14 cellular contexts compared by ENCODE assay signal in the genomic region with DNA sequence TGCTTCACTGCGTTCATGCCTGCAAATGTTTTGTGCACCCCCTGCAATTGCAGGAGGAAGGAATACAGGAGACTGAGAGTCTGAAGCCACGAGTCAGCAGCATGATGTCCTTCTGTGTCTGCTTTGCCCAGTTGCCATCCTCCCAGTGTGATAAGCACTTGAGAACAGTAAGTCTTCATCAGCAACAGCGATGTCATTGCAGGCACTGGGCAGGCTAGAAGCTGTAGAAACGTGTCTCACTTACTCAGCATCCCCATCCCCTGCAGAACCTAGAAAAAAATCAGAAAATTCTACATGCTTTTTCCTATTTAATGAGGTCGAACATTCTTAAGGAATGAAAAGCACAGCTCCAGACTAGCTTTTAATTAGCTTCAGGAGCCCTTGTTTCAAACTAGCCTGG.
A peak's percentile ranks its signal among the peaks of the same experiment; 100 is the strongest.
DNase-seq lines count a peak whose midpoint lies in the region; ATAC-seq, FAIRE-seq and TF ChIP-seq lines count a peak whose summit lies in the region.
"Had no signal": no experiment of that assay in that cellular context is flagged by ENCODE, and none has a peak within 500 bp of the region (broad histone marks: within the 10 kb centered on the region; RNA-seq: fewer than 3 reads in every experiment).

No MANE protein-coding gene starts in this region.

- H3K9me3 ChIP-seq in right atrium auricular region = no peaks in the 10 kb centered on the region
- H3K9me3 ChIP-seq in H1 (ENCODE audit: insufficient read depth in 2 of 2, low read depth in 1 of 2, low read length in 1 of 2) = no peaks in the 10 kb centered on the region

- H2AFZ ChIP-seq in H1 (ENCODE audit: low read length) = 0 out of 2 replicates have a peak overlapping the region, but pooled peaks have one; percentile 24

- H2BK12ac ChIP-seq in H1 (ENCODE audit: low read depth, low read length) = peak overlapping the region; percentile 82; the same call in 1 of the 2 replicates

- H3K9me3 Mint-ChIP-seq in activated naive CD8-positive, alpha-beta T cell treated with anti-CD3 and anti-CD28 coated beads for 36 hours = peaks cover 2% of the 10 kb centered on the region

- no peaks in the 10 kb centered on the region for H3K36me3 ChIP-seq in right atrium auricular region
- H3K36me3 ChIP-seq in H1 (ENCODE audit: control insufficient read depth in 2 of 4, insufficient read depth in 4 of 4, low read length in 3 of 4) = no peaks in the 10 kb centered on the region

- H3K4me1 Mint-ChIP-seq in activated naive CD8-positive, alpha-beta T cell treated with anti-CD3 and anti-CD28 coated beads for 36 hours = peaks cover 71% of the 10 kb centered on the region

- POLR2A ChIA-PET in H1 (lab: Charles Lee; ENCODE audit: partially characterized antibody) = no interaction called here

- H3K4ac ChIP-seq in H1 (replicated peaks; ENCODE audit: insufficient read length, low read depth, low read length) = no peak overlapping the region

- no peak overlapping the region for H4K8ac ChIP-seq in H1 (ENCODE audit: extremely low read depth, insufficient read depth, low read length)

- no peak overlapping the region for H3K18ac ChIP-seq in H1 (ENCODE audit: extremely low read depth, low read length)

- DNase-seq in left ventricle myocardium superior = no peak
- DNase-seq in right atrium auricular region (ENCODE audit: low spot score) = no peak
- DNase-seq in LHCN-M2 (ENCODE audit: low read depth) = peak; percentile 47
- no peak for DNase-seq in H1 (ENCODE audit: low read depth in 1 of 2, low spot score in 2 of 2)
- no peak for DNase-seq in activated naive CD8-positive, alpha-beta T cell treated with anti-CD3 and anti-CD28 coated beads for 36 hours
- no peak for DNase-seq in KG1 (lab: John Stamatoyannopoulos, UW)
- DNase-seq in effector CD8-positive, alpha-beta T cell (lab: John Stamatoyannopoulos, UW) = no peak
- DNase-seq: activated CD8-positive, alpha-beta memory T cell treated with anti-CD3 and anti-CD28 coated beads, Interleukin-2, amount 50 U/mL, for 48 hours; AML-193; cortex of kidney; NCI-H1930; NCI-H524 had no signal

- CTCF ChIA-PET in H1 (lab: Charles Lee; ENCODE audit: partially characterized antibody) = interaction anchor here (0.6 to 1.7 kb wide), 3 partner anchors 250 to 402 kb away, joined by 3 read pairs; a partner anchor contains a TSS

- H3K4me1 ChIP-seq in right atrium auricular region = no peaks in the 10 kb centered on the region
- peaks cover 0 to 6% (median 1%) of the 10 kb centered on the region in 4 experiments; a peak in 3 of 7 replicates for H3K4me1 ChIP-seq in H1 (replicated peaks in 1 of 4; ENCODE audit: control insufficient read depth in 3 of 4, insufficient read depth in 4 of 4, low read length in 3 of 4)

- H3K27ac Mint-ChIP-seq in activated naive CD8-positive, alpha-beta T cell treated with anti-CD3 and anti-CD28 coated beads for 36 hours = no peak overlapping the region

- H3K4me3 Mint-ChIP-seq in activated naive CD8-positive, alpha-beta T cell treated with anti-CD3 and anti-CD28 coated beads for 36 hours = no peak overlapping the region

- peak; percentile 40 for ATAC-seq in left ventricle myocardium superior
- no peak for ATAC-seq in GM18519 (IDR thresholded peaks at IDR 0.05; ENCODE audit: low FRiP score, unreplicated experiment)
- ATAC-seq: activated CD4-positive, CD25-positive, alpha-beta regulatory T cell treated with anti-CD3 and anti-CD28 coated beads, Interleukin-2, amount 50 U/mL, for 24 hours had no signal

- H3K27me3 ChIP-seq in right atrium auricular region = no peaks in the 10 kb centered on the region
- no peaks in the 10 kb centered on the region; a peak in 1 of 7 replicates for H3K27me3 ChIP-seq in H1 (replicated peaks in 1 of 4; ENCODE audit: control insufficient read depth in 3 of 4, extremely low read depth in 1 of 4, insufficient read depth in 3 of 4, low read length in 3 of 4)

- no peak overlapping the region for H3K9ac ChIP-seq in H1 (replicated peaks in 1 of 4; ENCODE audit: extremely low read depth in 1 of 4, low read depth in 3 of 4, low read length in 3 of 4)

- peaks cover 4% of the 10 kb centered on the region for H3K36me3 Mint-ChIP-seq in activated naive CD8-positive, alpha-beta T cell treated with anti-CD3 and anti-CD28 coated beads for 36 hours

- TF ChIP-seq CTCF in right atrium auricular region (IDR thresholded peaks at IDR 0.05) = no peak
- no peak for TF ChIP-seq CTCF in H1 (IDR thresholded peaks at IDR 0.05; ENCODE audit: control extremely low read depth in 1 of 3, insufficient read depth in 1 of 3, low read depth in 1 of 3, low read length in 3 of 3)

- no peaks in the 10 kb centered on the region for H3K27me3 Mint-ChIP-seq in activated naive CD8-positive, alpha-beta T cell treated with anti-CD3 and anti-CD28 coated beads for 36 hours

- peak overlapping the region; percentile 51 for H2BK120ac ChIP-seq in H1 (replicated peaks; ENCODE audit: low read depth, low read length)

- intact Hi-C loops in left ventricle myocardium superior (cut with micrococcal nuclease) = no loop called here

- H3K27ac ChIP-seq in right atrium auricular region (no peak overlapping the region), H1 (ENCODE audit: low read depth, low read length) (no peak overlapping the region)

- H3K79me2 ChIP-seq in H1 (ENCODE audit: control insufficient read depth in 1 of 2, insufficient read depth in 2 of 2, low read length in 2 of 2) = no peaks in the 10 kb centered on the region

- no peak overlapping the region for H2BK20ac ChIP-seq in H1 (ENCODE audit: low read length)

- H4K20me1 ChIP-seq in H1 (replicated peaks in 1 of 2; ENCODE audit: control insufficient read depth in 1 of 2, insufficient read depth in 2 of 2, low read length in 2 of 2) = no peaks in the 10 kb centered on the region

- no peak overlapping the region for H2BK5ac ChIP-seq in H1 (ENCODE audit: low read depth, low read length)

- H3K4me2 ChIP-seq in H1 (ENCODE audit: insufficient read depth in 1 of 2, low read depth in 2 of 2, low read length in 2 of 2) = no peak overlapping the region

- H3K4me3 ChIP-seq in right atrium auricular region (no peak overlapping the region), H1 (ENCODE audit: extremely low read depth in 1 of 4, insufficient read depth in 2 of 4, low read depth in 3 of 4, low read length in 4 of 4) (no peak overlapping the region)

- no peak for FAIRE-seq in H1 (lab: Jason Lieb, UNC)

- 0 out of 2 replicates have a peak overlapping the region, but pooled peaks have one; percentile 67 for H2BK15ac ChIP-seq in H1 (ENCODE audit: low read length)

- TF ChIP-seq RAD21 in H1 (IDR thresholded peaks at IDR 0.05 in 1 of 2, conservative IDR thresholded peaks at IDR 0.05 in 1 of 2; ENCODE audit: low read depth in 2 of 2, low read length in 2 of 2) = no peak

- TF ChIP-seq EP300 in H1 (IDR thresholded peaks at IDR 0.05; ENCODE audit: borderline replicate concordance in 1 of 2, low read depth in 2 of 2, low read length in 2 of 2) = no peak

- H2AK5ac ChIP-seq in H1 (ENCODE audit: low read depth, low read length) = no peak overlapping the region

- no peaks in the 10 kb centered on the region for H3K23me2 ChIP-seq in H1 (ENCODE audit: low read depth, low read length)

- WGBS in H1 (ENCODE audit: extremely low coverage in 1 of 2, insufficient coverage in 1 of 2, insufficient read length in 1 of 2, insufficient replicate concordance in 2 of 2, low coverage in 1 of 2, low lambda C conversion rate in 2 of 2, missing lambda C conversion rate in 1 of 2), 2 experiments = 85% methylated on average over 5 of the region's 5 CpGs; no CpG with 5 or more reads in 1 of the 2 experiments

- H3K79me1 ChIP-seq in H1 (ENCODE audit: low read depth, low read length) = no peaks in the 10 kb centered on the region

- no peak for TF ChIP-seq POLR2A in H1 (IDR thresholded peaks at IDR 0.05; ENCODE audit: control extremely low read depth in 1 of 2, low read depth in 2 of 2, low read length in 2 of 2)

- no peak overlapping the region for H3K56ac ChIP-seq in H1 (replicated peaks; ENCODE audit: insufficient read length, low read depth, low read length)

- no peak overlapping the region for H4K5ac ChIP-seq in H1 (ENCODE audit: insufficient read length, low read depth, low read length)

- no peak overlapping the region for H3K14ac ChIP-seq in H1 (ENCODE audit: insufficient read length)

- H4K91ac ChIP-seq in H1 (replicated peaks; ENCODE audit: insufficient read length, low read length) = peak overlapping the region; percentile 61

- H3K23ac ChIP-seq in H1 (ENCODE audit: insufficient read length) = no peak overlapping the region

TF ChIP-seq in H1, 55 proteins besides CTCF, POLR2A, EP300 and RAD21:
- TF ChIP-seq CHD1 (IDR thresholded peaks at IDR 0.05; ENCODE audit: low read depth, low read length) (no peak), KDM4A (IDR thresholded peaks at IDR 0.05; ENCODE audit: low read depth, low read length, severe bottlenecking) (no peak), RFX5 (IDR thresholded peaks at IDR 0.05; ENCODE audit: borderline replicate concordance, low read depth, low read length) (no peak), RXRA (IDR thresholded peaks at IDR 0.05; ENCODE audit: insufficient read depth, low read depth, low read length) (no peak), MAFK (IDR thresholded peaks at IDR 0.05; ENCODE audit: low read depth, low read length) (no peak), RBBP5 (IDR thresholded peaks at IDR 0.05; ENCODE audit: borderline replicate concordance, low read depth, low read length) (no peak), ZNF274 (IDR thresholded peaks at IDR 0.05; ENCODE audit: borderline replicate concordance, extremely low read depth, low read length) (no peak), GTF2F1 (IDR thresholded peaks at IDR 0.05; ENCODE audit: borderline replicate concordance, low read depth, low read length) (no peak), SP2 (IDR thresholded peaks at IDR 0.05; ENCODE audit: low read length) (no peak)
- TF ChIP-seq, protein P1, sequence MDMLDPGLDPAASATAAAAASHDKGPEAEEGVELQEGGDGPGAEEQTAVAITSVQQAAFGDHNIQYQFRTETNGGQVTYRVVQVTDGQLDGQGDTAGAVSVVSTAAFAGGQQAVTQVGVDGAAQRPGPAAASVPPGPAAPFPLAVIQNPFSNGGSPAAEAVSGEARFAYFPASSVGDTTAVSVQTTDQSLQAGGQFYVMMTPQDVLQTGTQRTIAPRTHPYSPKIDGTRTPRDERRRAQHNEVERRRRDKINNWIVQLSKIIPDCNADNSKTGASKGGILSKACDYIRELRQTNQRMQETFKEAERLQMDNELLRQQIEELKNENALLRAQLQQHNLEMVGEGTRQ (IDR thresholded peaks at IDR 0.05; ENCODE audit: low read length) = no peak
